Comparison of ENCODE assay signal across 8 cellular contexts in the genomic region with DNA sequence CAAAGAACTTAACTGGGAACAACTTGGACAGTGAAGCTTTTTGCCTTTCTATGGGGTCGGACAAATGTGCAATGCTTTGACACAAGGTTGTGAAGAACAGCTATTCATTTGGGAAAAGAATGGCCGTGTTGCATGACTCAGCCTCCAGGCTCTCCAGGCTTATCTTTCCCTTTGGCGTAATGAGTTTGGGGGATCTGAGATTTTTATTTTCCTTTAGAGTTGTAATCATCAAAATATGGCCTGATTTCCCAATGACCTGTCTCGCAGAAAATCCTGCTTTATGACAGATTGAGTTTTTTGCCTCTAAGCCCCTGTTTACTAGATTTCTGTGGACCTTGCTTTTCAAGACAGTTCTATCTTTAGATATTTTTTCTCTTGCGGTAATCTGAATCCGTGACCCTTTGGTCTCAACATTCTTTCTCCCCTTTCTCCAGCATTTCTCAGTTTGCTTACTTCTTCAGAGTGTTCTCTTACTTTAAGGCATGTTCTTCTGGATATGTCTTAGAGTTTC.
A peak's percentile ranks its signal among the peaks of the same experiment; 100 is the strongest.
DNase-seq lines count a peak whose midpoint lies in the region; ATAC-seq, FAIRE-seq and TF ChIP-seq lines count a peak whose summit lies in the region.
"Not testable (repeated sequence)": the region's sequence is repeated elsewhere in the genome, so short reads cannot be mapped to it uniquely, and the experiment has no call there.

No MANE protein-coding gene starts in this region.

- not testable (repeated sequence) for H3K36me3 ChIP-seq in SJCRH30; K562 (ENCODE audit: control insufficient read depth, insufficient read depth, low read length); left lung; smooth muscle cell (ENCODE audit: low read depth)

- FAIRE-seq in K562 (lab: Jason Lieb, UNC) = not testable (repeated sequence)

- TF ChIP-seq RAD21 in K562 (CRISPR knock-in tag; conservative IDR thresholded peaks at IDR 0.05 in 1 of 2, IDR thresholded peaks at IDR 0.05 in 1 of 2) = not testable (repeated sequence)

- H3K9me3 ChIP-seq in SJCRH30 (replicated peaks); K562 (replicated peaks; ENCODE audit: control insufficient read depth, insufficient read depth, low read depth, low read length); left lung; smooth muscle cell (replicated peaks; ENCODE audit: low read depth): not testable (repeated sequence)

- in situ Hi-C loops in K562 (cut with MboI) = not testable (repeated sequence)

- not testable (repeated sequence) for TF ChIP-seq CTCF in AG09309 (IDR thresholded peaks at IDR 0.05; ENCODE audit: control insufficient read depth, insufficient read depth, low read depth, low read length, missing control alignments); K562 (IDR thresholded peaks at IDR 0.05 in 2 of 3, conservative IDR thresholded peaks at IDR 0.05 in 1 of 3; ENCODE audit: insufficient read depth in 2 of 3, low read depth in 1 of 3, low read length in 3 of 3); fibroblast of pulmonary artery (IDR thresholded peaks at IDR 0.05; ENCODE audit: low read length, missing control alignments); left lung (IDR thresholded peaks at IDR 0.05); smooth muscle cell (IDR thresholded peaks at IDR 0.05; ENCODE audit: borderline replicate concordance, insufficient read depth, poor library complexity, severe bottlenecking)

- ATAC-seq in K562 = peak; percentile 51; the same call in 1 of the 3 replicates
- ATAC-seq in left lung = peak; percentile 54

- not testable (repeated sequence) for H3K79me2 ChIP-seq in K562 (ENCODE audit: control insufficient read depth, insufficient read depth, low read length); smooth muscle cell (ENCODE audit: low read depth)

- H3K9me1 ChIP-seq in K562 (ENCODE audit: control insufficient read depth, insufficient read depth, low read length) = not testable (repeated sequence)

- DNase-seq in AG09309 (ENCODE audit: low read depth) (peak; percentile 29), HS-27A (ENCODE audit: low read depth) (peak; percentile 54), SJCRH30 (peak; percentile 63 to 88), fibroblast of pulmonary artery (ENCODE audit: low read depth) (peak; percentile 95), non-pigmented ciliary epithelial cell (ENCODE audit: low read depth) (peak; percentile 48)
- not testable (repeated sequence) for DNase-seq in K562 (ENCODE audit: extremely low read depth in 1 of 4, low spot score in 3 of 4); left lung; smooth muscle cell (lab: John Stamatoyannopoulos, UW; ENCODE audit: unreplicated experiment)

- 24% methylated on average over 6 of the region's 6 CpGs for WGBS in K562 (ENCODE audit: insufficient coverage, low coverage, missing lambda C conversion rate)
- WGBS in smooth muscle cell (ENCODE audit: low lambda C conversion rate) = 16% methylated on average over 6 of the region's 6 CpGs

- not testable (repeated sequence) for H3K9ac ChIP-seq in K562 (ENCODE audit: insufficient read depth in 1 of 2, low read depth in 2 of 2, low read length in 2 of 2)
- peak overlapping the region; percentile 21 for H3K9ac ChIP-seq in smooth muscle cell (ENCODE audit: low read depth)

- H3K27ac ChIP-seq in SJCRH30 = peak overlapping the region; percentile 94
- H3K27ac ChIP-seq in K562 (ENCODE audit: extremely low read depth, low read depth, low read length); left lung: not testable (repeated sequence)
- H3K27ac ChIP-seq in smooth muscle cell (ENCODE audit: low read depth) = peak overlapping the region; percentile 89

- TF ChIP-seq EP300 in K562 (IDR thresholded peaks at IDR 0.05; ENCODE audit: low read length) = not testable (repeated sequence)

- not testable (repeated sequence) for H3K27me3 ChIP-seq in SJCRH30; K562 (ENCODE audit: control insufficient read depth in 2 of 2, insufficient read depth in 2 of 2, low read length in 2 of 2); left lung; smooth muscle cell (ENCODE audit: low read depth)

- intact Hi-C loops in K562 (cut with micrococcal nuclease); left lung (cut with DNase I): not testable (repeated sequence)

- not testable (repeated sequence) for H3K4me3 ChIP-seq in AG09309 (ENCODE audit: control insufficient read depth, low read depth, low read length); K562; left lung; smooth muscle cell
- peak overlapping the region; percentile 35 for H3K4me3 ChIP-seq in SJCRH30
- H3K4me3 ChIP-seq in fibroblast of pulmonary artery (replicated peaks; ENCODE audit: low read depth, low read length) = peak overlapping the region; percentile 15

- not testable (repeated sequence) for H2AFZ ChIP-seq in K562 (ENCODE audit: low read depth, low read length); smooth muscle cell (ENCODE audit: low read depth)

- not testable (repeated sequence) for H4K20me1 ChIP-seq in K562 (replicated peaks; ENCODE audit: control insufficient read depth, insufficient read depth, low read length); smooth muscle cell (ENCODE audit: low read depth)

- not testable (repeated sequence) for H3K4me2 ChIP-seq in K562 (ENCODE audit: insufficient read depth, low read length)
- peak overlapping the region; percentile 79 for H3K4me2 ChIP-seq in smooth muscle cell

- POLR2A ChIA-PET in K562 (lab: Yijun Ruan, JAX) = not testable (repeated sequence)

- not testable (repeated sequence) for TF ChIP-seq POLR2A in K562 (conservative IDR thresholded peaks at IDR 0.05)

- not testable (repeated sequence) for BruUV-seq in K562 (replicated peaks; lab: Mats Ljungman, UMichigan)

- CTCF ChIA-PET in K562 (lab: Yijun Ruan, JAX; ENCODE audit: low intra/inter-chr PET ratio) = not testable (repeated sequence)

- H3K4me1 ChIP-seq in SJCRH30 = peaks cover 61% of the 10 kb centered on the region
- H3K4me1 ChIP-seq in K562 (replicated peaks in 1 of 2; ENCODE audit: control insufficient read depth in 2 of 2, insufficient read depth in 2 of 2, low read length in 2 of 2); left lung: not testable (repeated sequence)
- H3K4me1 ChIP-seq in smooth muscle cell (ENCODE audit: low read depth) = peaks cover 21% of the 10 kb centered on the region

- H3F3A ChIP-seq in smooth muscle cell (ENCODE audit: low read depth) = not testable (repeated sequence)

TF ChIP-seq in K562, 482 proteins besides CTCF, POLR2A, EP300 and RAD21:
- TF ChIP-seq FOSL1 (tag; conservative IDR thresholded peaks at IDR 0.05) (peak; percentile 47; the same call in 1 of the 2 replicates), JUND (IDR thresholded peaks at IDR 0.05; ENCODE audit: borderline replicate concordance, low read depth, low read length) (peak; percentile 20; the same call in 1 of the 2 replicates), NFE2 (IDR thresholded peaks at IDR 0.05; ENCODE audit: low read depth) (peak; percentile 53)
- not testable (repeated sequence) for TF ChIP-seq JUND (tag; IDR thresholded peaks at IDR 0.05; ENCODE audit: borderline replicate concordance, low read depth, low read length)
- TF ChIP-seq, protein P1, sequence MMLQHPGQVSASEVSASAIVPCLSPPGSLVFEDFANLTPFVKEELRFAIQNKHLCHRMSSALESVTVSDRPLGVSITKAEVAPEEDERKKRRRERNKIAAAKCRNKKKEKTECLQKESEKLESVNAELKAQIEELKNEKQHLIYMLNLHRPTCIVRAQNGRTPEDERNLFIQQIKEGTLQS (IDR thresholded peaks at IDR 0.05) = 0 out of 2 replicates have a peak, but pooled peaks have one; percentile 29
- TF ChIP-seq, protein P1 (CRISPR knock-in tag; conservative IDR thresholded peaks at IDR 0.05) = not testable (repeated sequence)
